Comparison of ENCODE assay signal across 1 cellular context in the genomic region with DNA sequence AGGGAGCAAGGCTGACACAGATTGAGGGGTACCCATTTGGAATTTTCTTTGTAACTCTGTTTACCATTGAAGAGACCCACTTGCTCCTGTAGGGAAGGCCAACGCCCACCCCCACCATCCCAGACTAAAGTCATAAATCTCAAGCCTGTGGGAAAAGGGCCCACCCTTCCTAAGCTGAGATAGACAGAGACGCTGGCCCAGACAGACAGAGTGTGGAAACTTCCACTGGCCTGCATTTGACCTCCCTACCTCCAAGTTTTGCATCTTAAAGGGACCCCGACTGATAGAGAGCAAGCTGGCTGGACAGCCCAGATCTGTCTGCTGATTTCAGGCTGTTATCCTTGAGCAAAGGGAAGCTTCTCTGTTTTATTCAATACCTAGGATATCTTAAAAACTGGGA.
TF ChIP-seq lines count a peak whose summit lies in the region.

No MANE protein-coding gene starts in this region.

TF ChIP-seq in K562, 482 proteins besides CTCF, POLR2A, EP300 and RAD21:
- TF ChIP-seq, protein P1, sequence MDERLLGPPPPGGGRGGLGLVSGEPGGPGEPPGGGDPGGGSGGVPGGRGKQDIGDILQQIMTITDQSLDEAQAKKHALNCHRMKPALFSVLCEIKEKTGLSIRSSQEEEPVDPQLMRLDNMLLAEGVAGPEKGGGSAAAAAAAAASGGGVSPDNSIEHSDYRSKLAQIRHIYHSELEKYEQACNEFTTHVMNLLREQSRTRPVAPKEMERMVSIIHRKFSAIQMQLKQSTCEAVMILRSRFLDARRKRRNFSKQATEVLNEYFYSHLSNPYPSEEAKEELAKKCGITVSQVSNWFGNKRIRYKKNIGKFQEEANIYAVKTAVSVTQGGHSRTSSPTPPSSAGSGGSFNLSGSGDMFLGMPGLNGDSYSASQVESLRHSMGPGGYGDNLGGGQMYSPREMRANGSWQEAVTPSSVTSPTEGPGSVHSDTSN (CRISPR knock-in tag; IDR thresholded peaks at IDR 0.05; ENCODE audit: low read depth) = no peak
- TF ChIP-seq, protein P1 (tag; conservative IDR thresholded peaks at IDR 0.05; ENCODE audit: low read depth) = peak; percentile 41
- TF ChIP-seq RBM14 (IDR thresholded peaks at IDR 0.05; ENCODE audit: borderline replicate concordance, insufficient read depth, low read depth, low read length) (no peak), ZFP1 (CRISPR knock-in tag; IDR thresholded peaks at IDR 0.05) (no peak), GATA2 (CRISPR knock-in tag; IDR thresholded peaks at IDR 0.05) (no peak), KDM4B (IDR thresholded peaks at IDR 0.05; ENCODE audit: borderline replicate concordance in 2 of 2, low read depth in 1 of 2) (no peak), MEIS2 (IDR thresholded peaks at IDR 0.05; ENCODE audit: partially characterized antibody) (peak; percentile 25)
